In the genomic region with DNA sequence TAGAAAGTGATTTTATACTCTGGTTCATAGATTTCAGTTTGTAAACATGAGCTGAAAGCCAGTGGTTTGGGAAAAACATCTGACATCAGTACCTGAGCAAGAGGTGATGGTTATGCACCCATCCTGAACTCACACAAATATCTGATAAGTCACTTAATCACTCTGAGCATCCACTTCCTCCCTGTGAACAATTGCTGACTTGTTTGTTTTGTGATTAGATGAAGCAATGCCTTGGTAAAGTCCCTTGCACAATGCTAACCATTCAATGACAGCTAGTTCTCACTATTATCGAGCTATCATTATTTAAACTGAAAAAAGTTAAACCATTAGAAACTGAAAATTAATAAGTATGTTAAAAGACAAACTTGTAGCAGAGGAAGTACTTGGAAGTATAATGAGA, we compare ENCODE assay signal across 23 cellular contexts.
DNase-seq lines count a peak whose midpoint lies in the region; ATAC-seq and TF ChIP-seq lines count a peak whose summit lies in the region.
"Had no signal": no experiment of that assay in that cellular context is flagged by ENCODE, and none has a peak within 500 bp of the region (broad histone marks: within the 10 kb centered on the region; RNA-seq: fewer than 3 reads in every experiment).

No MANE protein-coding gene starts in this region.

- no peak overlapping the region for H2AFZ ChIP-seq in mammary epithelial cell (ENCODE audit: low read depth, low read length)

- 73% methylated on average over 1 of the region's 1 CpG for WGBS in mammary epithelial cell (ENCODE audit: low coverage, missing lambda C conversion rate)
- WGBS in aorta, 2 donors = 74 to 85% methylated on average over 1 of the region's 1 CpG

- H3K4me3 ChIP-seq in mammary epithelial cell (replicated peaks in 1 of 3; ENCODE audit: insufficient read depth in 1 of 3, low read depth in 2 of 3, low read length in 3 of 3) = no peak overlapping the region
- no peak overlapping the region for H3K4me3 ChIP-seq in aorta (ENCODE audit: low read length in 2 of 2)
- H3K4me3 ChIP-seq: K562, psoas muscle, smooth muscle cell, uterus had no signal

- H3K36me3 Mint-ChIP-seq in activated T-cell treated with anti-CD3 and anti-CD28 coated beads, Interleukin-2, amount 50 U/mL, for 4 hours (ENCODE audit: insufficient read depth) = no peaks in the 10 kb centered on the region
- H3K36me3 Mint-ChIP-seq: CD8-positive, alpha-beta memory T cell had no signal

- H3K9ac ChIP-seq in mammary epithelial cell (ENCODE audit: insufficient read depth, low read length) = no peak overlapping the region

- H3K27me3 ChIP-seq in mammary epithelial cell (ENCODE audit: insufficient read depth, low read length) = no peaks in the 10 kb centered on the region
- H3K27me3 ChIP-seq in aorta (ENCODE audit: control insufficient read depth in 1 of 2, insufficient read depth in 2 of 2, low read length in 1 of 2) = no peaks in the 10 kb centered on the region
- H3K27me3 ChIP-seq: uterus had no signal

- intact Hi-C loops in mammary epithelial cell (cut with micrococcal nuclease) = no loop called here
- intact Hi-C loops in aorta (cut with DNase I) = no loop called here

- no peak for TF ChIP-seq CTCF in mammary epithelial cell (conservative IDR thresholded peaks at IDR 0.05 in 1 of 2, IDR thresholded peaks at IDR 0.05 in 1 of 2; ENCODE audit: extremely low read depth in 1 of 2, insufficient read depth in 1 of 2, low read depth in 1 of 2, low read length in 2 of 2)

- H3K9me3 ChIP-seq in mammary epithelial cell (replicated peaks; ENCODE audit: insufficient read depth, low read length) = no peaks in the 10 kb centered on the region
- no peaks in the 10 kb centered on the region for H3K9me3 ChIP-seq in aorta (ENCODE audit: control insufficient read depth, low read length)
- H3K9me3 ChIP-seq: psoas muscle, uterus had no signal

- no peaks in the 10 kb centered on the region for H4K20me1 ChIP-seq in mammary epithelial cell (ENCODE audit: insufficient read depth, low read length)

- ATAC-seq in GM18870 (IDR thresholded peaks at IDR 0.05; ENCODE audit: unreplicated experiment) (peak; percentile 70), HG03342 (IDR thresholded peaks at IDR 0.05; ENCODE audit: unreplicated experiment) (peak; percentile 68), GM21381 (IDR thresholded peaks at IDR 0.05; ENCODE audit: unreplicated experiment) (no peak), aorta (ENCODE audit: low FRiP score) (no peak)
- ATAC-seq in activated T-cell treated with anti-CD3 and anti-CD28 coated beads, Interleukin-2, amount 50 U/mL, for 4 hours = no peak
- ATAC-seq: activated CD4-positive, alpha-beta T cell treated with anti-CD3 and anti-CD28 coated beads for 36 hours; K562; psoas muscle had no signal

- no peak overlapping the region for H3K4me2 ChIP-seq in mammary epithelial cell (ENCODE audit: insufficient read depth, low read depth, low read length)
- H3K4me2 ChIP-seq: smooth muscle cell had no signal

- BruUV-seq in mammary epithelial cell (replicated peaks; lab: Mats Ljungman, UMichigan) = no TSS peak

- H3K79me2 ChIP-seq in mammary epithelial cell (ENCODE audit: insufficient read depth, low read length) = no peaks in the 10 kb centered on the region

- no peaks in the 10 kb centered on the region for H3K27me3 Mint-ChIP-seq in activated T-cell treated with anti-CD3 and anti-CD28 coated beads, Interleukin-2, amount 50 U/mL, for 4 hours (ENCODE audit: low read depth)
- H3K27me3 Mint-ChIP-seq: activated CD4-positive, alpha-beta T cell treated with anti-CD3 and anti-CD28 coated beads for 36 hours; CD8-positive, alpha-beta memory T cell had no signal

- no peak overlapping the region for H3K27ac ChIP-seq in mammary epithelial cell (ENCODE audit: insufficient read depth, low read depth, low read length)
- no peak overlapping the region for H3K27ac ChIP-seq in aorta (ENCODE audit: low read depth in 1 of 2, low read length in 2 of 2)
- H3K27ac ChIP-seq: psoas muscle, uterus had no signal

- H3K36me3 ChIP-seq in mammary epithelial cell (ENCODE audit: insufficient read depth, low read length) (no peaks in the 10 kb centered on the region), aorta (ENCODE audit: control insufficient read depth in 1 of 2, insufficient read depth in 2 of 2, low read length in 1 of 2) (no peaks in the 10 kb centered on the region)
- H3K36me3 ChIP-seq: uterus had no signal

- in situ Hi-C loops in mammary epithelial cell (cut with MboI; ENCODE audit: low sequenced_read_pairs in 2 of 2) = no loop called here

- DNase-seq in COLO829 (ENCODE audit: low spot score) (peak; percentile 56), mammary epithelial cell (peak; percentile 77), aorta (no peak)
- DNase-seq in activated T-cell treated with anti-CD3 and anti-CD28 coated beads, Interleukin-2, amount 50 U/mL, for 4 hours = no peak
- DNase-seq in effector CD4-positive, alpha-beta T cell = no peak
- DNase-seq: activated CD4-positive, alpha-beta T cell treated with anti-CD3 and anti-CD28 coated beads for 36 hours; activated gamma-delta T cell; amniotic stem cell; CD8-positive, alpha-beta memory T cell; EL; GOT3; MV-4-11; NCI-H2029 treated with DMSO at 0.1 percent for 48 hours; NCI-H526; psoas muscle; stimulated activated CD4-positive, alpha-beta T cell treated with anti-CD3 and anti-CD28 coated beads, Interleukin-4, amount 100 ng/mL, for 24 hours; uterus had no signal

- CTCF ChIA-PET in mammary epithelial cell (lab: Charles Lee; ENCODE audit: low non-redundant PET) = no interaction called here

- H3K4me3 Mint-ChIP-seq in activated T-cell treated with anti-CD3 and anti-CD28 coated beads, Interleukin-2, amount 50 U/mL, for 4 hours = no peak overlapping the region
- H3K4me3 Mint-ChIP-seq: activated CD4-positive, alpha-beta T cell treated with anti-CD3 and anti-CD28 coated beads for 36 hours; CD8-positive, alpha-beta memory T cell; neural crest cell had no signal

- no peaks in the 10 kb centered on the region for H3K4me1 Mint-ChIP-seq in activated T-cell treated with anti-CD3 and anti-CD28 coated beads, Interleukin-2, amount 50 U/mL, for 4 hours (ENCODE audit: low read depth)
- H3K4me1 Mint-ChIP-seq: activated CD4-positive, alpha-beta T cell treated with anti-CD3 and anti-CD28 coated beads for 36 hours; CD8-positive, alpha-beta memory T cell had no signal

- peaks cover 3% of the 10 kb centered on the region for H3K9me3 Mint-ChIP-seq in activated T-cell treated with anti-CD3 and anti-CD28 coated beads, Interleukin-2, amount 50 U/mL, for 4 hours

- dilution Hi-C loops in mammary epithelial cell (cut with HindIII; ENCODE audit: low sequenced_read_pairs) = no loop called here

- H3K4me1 ChIP-seq in mammary epithelial cell (ENCODE audit: insufficient read depth, low read length) = no peaks in the 10 kb centered on the region
- H3K4me1 ChIP-seq in aorta (ENCODE audit: control insufficient read depth in 1 of 2, insufficient read depth in 2 of 2, low read length in 2 of 2) = no peaks in the 10 kb centered on the region
- H3K4me1 ChIP-seq: psoas muscle, uterus had no signal

Comparison
In these comparisons a context has a peak if more than half of its experiments do, and no peak if none do; other contexts are left out.
1. DNase-seq: peak in COLO829 (single experiment) and mammary epithelial cell (single experiment); none in activated T-cell treated with anti-CD3 and anti-CD28 coated beads, Interleukin-2, amount 50 U/mL, for 4 hours (single experiment), aorta (0 of 2) and effector CD4-positive, alpha-beta T cell (single experiment).
2. ATAC-seq: peak in GM18870 (single experiment) and HG03342 (single experiment); none in activated T-cell treated with anti-CD3 and anti-CD28 coated beads, Interleukin-2, amount 50 U/mL, for 4 hours (0 of 2), GM21381 (single experiment) and aorta (single experiment).